Comparison of ENCODE assay signal across 16 cellular contexts in genomic region chr11:48210052-48210451, GRCh38. TPM values are rescaled to one million over a fixed set of nuclear protein-coding genes. Genes with fewer than 3 reads are reported as not detected.
DNase-seq lines count a peak whose midpoint lies in the region; ATAC-seq, FAIRE-seq and TF ChIP-seq lines count a peak whose summit lies in the region.
"Had no signal": no experiment of that assay in that cellular context is flagged by ENCODE, and none has a peak within 500 bp of the region (broad histone marks: within the 10 kb centered on the region; RNA-seq: fewer than 3 reads in every experiment).

No MANE protein-coding gene starts in this region.

- FAIRE-seq in GM19239 (lab: Jason Lieb, UNC) = no peak
- FAIRE-seq: TTC549 had no signal

- no peak overlapping the region for H3K4me3 ChIP-seq in endodermal cell (ENCODE audit: low read length)

- no peaks in the 10 kb centered on the region for H3K4me1 ChIP-seq in endodermal cell (ENCODE audit: control insufficient read depth, insufficient read depth, low read length)

- H3K4me1 Mint-ChIP-seq in endodermal cell = no peaks in the 10 kb centered on the region
- H3K4me1 Mint-ChIP-seq: activated T-helper 17 cell treated with anti-CD3 and anti-CD28 coated beads, Interleukin-2, amount 50 U/mL, for 72 hours; central memory CD8-positive, alpha-beta T cell had no signal

- H3K9ac ChIP-seq in endodermal cell (ENCODE audit: extremely low read depth, low read length, poor library complexity, severe bottlenecking) = no peak overlapping the region

- peaks cover 40% of the 10 kb centered on the region for H3K9me3 ChIP-seq in endodermal cell (ENCODE audit: control insufficient read depth, low read length)

- DNase-seq in AG08395 (ENCODE audit: low spot score) (peak; percentile 43), ELR (ENCODE audit: low read depth) (peak; percentile 50), NAMALWA (ENCODE audit: low spot score) (peak; percentile 18), endodermal cell (peak; percentile 78), GM19239 (ENCODE audit: insufficient read length, low spot score) (no peak), occipital lobe (lab: John Stamatoyannopoulos, UW) (no peak), kidney glomerular epithelial cell (lab: John Stamatoyannopoulos, UW) (no peak)
- DNase-seq: foreskin melanocyte; NCI-H1436 treated with DMSO at 0.1 percent for 48 hours; stimulated activated CD4-positive, alpha-beta T cell treated with anti-CD3 and anti-CD28 coated beads, Interleukin-4, amount 100 ng/mL, for 24 hours had no signal

- H3K36me3 ChIP-seq in endodermal cell (ENCODE audit: control insufficient read depth, insufficient read depth, low read length) = no peaks in the 10 kb centered on the region

- H3K4me3 Mint-ChIP-seq in endodermal cell = no peak overlapping the region
- H3K4me3 Mint-ChIP-seq: activated T-helper 17 cell treated with anti-CD3 and anti-CD28 coated beads, Interleukin-2, amount 50 U/mL, for 72 hours; central memory CD8-positive, alpha-beta T cell had no signal

- peaks cover 9% of the 10 kb centered on the region for H3K9me3 Mint-ChIP-seq in endodermal cell
- H3K9me3 Mint-ChIP-seq: activated T-helper 17 cell treated with anti-CD3 and anti-CD28 coated beads, Interleukin-2, amount 50 U/mL, for 72 hours; central memory CD8-positive, alpha-beta T cell had no signal

- H3K27me3 Mint-ChIP-seq in endodermal cell (ENCODE audit: insufficient read depth) = no peaks in the 10 kb centered on the region

- no peaks in the 10 kb centered on the region for H3K36me3 Mint-ChIP-seq in endodermal cell (ENCODE audit: low read depth)

- H3K27ac Mint-ChIP-seq in endodermal cell = no peak overlapping the region
- H3K27ac Mint-ChIP-seq: activated T-helper 17 cell treated with anti-CD3 and anti-CD28 coated beads, Interleukin-2, amount 50 U/mL, for 72 hours had no signal

- WGBS in endodermal cell (ENCODE audit: insufficient coverage in 1 of 2, insufficient read length in 1 of 2), 2 experiments = 27 to 55% methylated on average over 5 to 7 of the region's 7 CpGs

- no peak overlapping the region for H3K27ac ChIP-seq in endodermal cell (ENCODE audit: low read depth, low read length)

- H3K27me3 ChIP-seq in endodermal cell (ENCODE audit: control insufficient read depth, insufficient read depth, low read length, poor library complexity, severe bottlenecking) = no peaks in the 10 kb centered on the region

- ATAC-seq in GM18873 (IDR thresholded peaks at IDR 0.05; ENCODE audit: low FRiP score, unreplicated experiment) = no peak
- ATAC-seq: activated T-helper 17 cell treated with anti-CD3 and anti-CD28 coated beads, Interleukin-2, amount 50 U/mL, for 72 hours had no signal

- TF ChIP-seq CTCF in endodermal cell (conservative IDR thresholded peaks at IDR 0.05) = peak; percentile 74

RNA-seq across cellular contexts. Expression of gene OR4B1, which starts 6.6 kb away (rescaled TPM):
- not detected for total RNA-seq in endodermal cell
- not detected for polyA plus RNA-seq in endodermal cell (2013, experiment 1 of 2)
- polyA plus RNA-seq in endodermal cell (2013, experiment 2 of 2) = not detected
- not detected for total RNA-seq in occipital lobe
- total RNA-seq: activated T-helper 17 cell treated with anti-CD3 and anti-CD28 coated beads, Interleukin-2, amount 50 U/mL, for 72 hours; lung microvascular endothelial cell; subcutaneous adipose tissue had no signal

RNA-seq across cellular contexts. Expression of gene OR4X2, which starts 34.9 kb away (rescaled TPM):
- not detected for total RNA-seq in endodermal cell
- polyA plus RNA-seq in endodermal cell (2013, experiment 1 of 2) = not detected
- not detected for polyA plus RNA-seq in endodermal cell (2013, experiment 2 of 2)
- not detected for total RNA-seq in occipital lobe
- total RNA-seq: activated T-helper 17 cell treated with anti-CD3 and anti-CD28 coated beads, Interleukin-2, amount 50 U/mL, for 72 hours; lung microvascular endothelial cell; subcutaneous adipose tissue had no signal

RNA-seq across cellular contexts. Expression of gene OR4X1, which starts 53.6 kb away (rescaled TPM):
- total RNA-seq in endodermal cell (not detected), occipital lobe (not detected)
- polyA plus RNA-seq in endodermal cell (2013, experiment 1 of 2) = not detected
- not detected for polyA plus RNA-seq in endodermal cell (2013, experiment 2 of 2)
- total RNA-seq: activated T-helper 17 cell treated with anti-CD3 and anti-CD28 coated beads, Interleukin-2, amount 50 U/mL, for 72 hours; lung microvascular endothelial cell; subcutaneous adipose tissue had no signal

Comparison
In these comparisons a context has a peak if more than half of its experiments do, and no peak if none do; other contexts are left out.
1. DNase-seq: peak in AG08395 (single experiment), ELR (single experiment), NAMALWA (single experiment) and endodermal cell (single experiment); none in GM19239 (single experiment), occipital lobe (single experiment) and kidney glomerular epithelial cell (single experiment).